9 cellular contexts compared by ENCODE assay signal in the genomic region with DNA sequence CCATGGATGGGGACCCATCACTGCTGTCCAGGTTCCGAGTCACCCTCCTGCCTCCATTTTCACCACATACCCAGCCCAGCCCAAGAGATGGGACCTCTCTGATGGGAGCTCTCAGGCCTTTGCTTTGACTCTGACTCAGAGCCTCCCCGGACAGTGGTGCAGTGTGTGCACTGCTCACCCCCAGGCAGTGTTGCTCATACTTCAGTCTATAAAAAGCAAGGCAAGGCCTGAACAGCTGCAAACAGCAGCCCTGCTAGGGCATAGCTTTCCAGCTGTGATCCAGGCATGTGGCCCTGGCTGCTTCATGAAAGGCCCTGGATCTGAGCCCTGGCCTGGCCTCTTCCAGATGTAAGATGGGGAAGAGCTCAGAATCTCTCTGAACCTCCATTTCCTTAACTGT.
A peak's percentile ranks its signal among the peaks of the same experiment; 100 is the strongest.
DNase-seq lines count a peak whose midpoint lies in the region; ATAC-seq, FAIRE-seq and TF ChIP-seq lines count a peak whose summit lies in the region.
"Had no signal": no experiment of that assay in that cellular context is flagged by ENCODE, and none has a peak within 500 bp of the region (broad histone marks: within the 10 kb centered on the region; RNA-seq: fewer than 3 reads in every experiment).

No MANE protein-coding gene starts in this region.

- H4K20me1 ChIP-seq in PC-3 (ENCODE audit: low read length) = no peaks in the 10 kb centered on the region

- H3K9me3 ChIP-seq in PC-3 (ENCODE audit: low read length) = no peaks in the 10 kb centered on the region

- peaks cover 36 to 53% (median 43%) of the 10 kb centered on the region in 3 donors for H3K4me1 Mint-ChIP-seq in naive B cell

- H2AFZ ChIP-seq in PC-3 (ENCODE audit: low read length) = no peak overlapping the region
- H2AFZ ChIP-seq: parathyroid adenoma had no signal

- H3K36me3 Mint-ChIP-seq in naive B cell = peaks cover 0 to 6% of the 10 kb centered on the region in 2 donors

- peaks cover 0 to 24% (median 19%) of the 10 kb centered on the region in 7 donors for H3K9me3 Mint-ChIP-seq in naive B cell

- intact Hi-C loops in PC-3 (cut with micrococcal nuclease) = loop anchor here (1.0 kb wide), 1 partner anchor 211 kb away; no protein-coding TSS in a partner anchor

- POLR2A ChIA-PET in PC-3 (lab: Charles Lee; ENCODE audit: unreplicated experiment) = no interaction called here

- peaks cover 12% of the 10 kb centered on the region; the same call in 1 of the 2 replicates for H3K4me1 ChIP-seq in PC-3 (ENCODE audit: insufficient read depth, low read length)
- H3K4me1 ChIP-seq: parathyroid adenoma had no signal

- no peak for FAIRE-seq in GM12891 (lab: Jason Lieb, UNC)

- H3K27ac Mint-ChIP-seq in naive B cell = peak overlapping the region in 5 of 6 donors; percentile 91 to 97 (median 94)

- no peak overlapping the region for H3K4me3 Mint-ChIP-seq in naive B cell

- DNase-seq in Daoy (ENCODE audit: low read depth) = peak; percentile 91
- DNase-seq in PC-3 = peak; percentile 81
- DNase-seq in amniotic epithelial cell (ENCODE audit: low read depth) = peak; percentile 20
- DNase-seq in naive B cell = no peak
- DNase-seq in GM12891 (ENCODE audit: insufficient read length, low spot score) = no peak

- H3K9me2 ChIP-seq in PC-3 (replicated peaks; ENCODE audit: low read length) = no peaks in the 10 kb centered on the region

- no peak for TF ChIP-seq CTCF in PC-3 (conservative IDR thresholded peaks at IDR 0.05; ENCODE audit: low read depth, low read length)

- H3K4me2 ChIP-seq in PC-3 (ENCODE audit: low read length) = no peak overlapping the region

- CTCF ChIA-PET in PC-3 (lab: Charles Lee) = interaction anchor here (0.6 kb wide), 3 partner anchors 33 to 213 kb away, joined by 3 to 5 read pairs (median 3); no protein-coding TSS in a partner anchor

- H3K9ac ChIP-seq in PC-3 (ENCODE audit: low read length) = no peak overlapping the region
- H3K9ac ChIP-seq: parathyroid adenoma had no signal

- H3K27me3 ChIP-seq in PC-3 (ENCODE audit: low read length) = no peaks in the 10 kb centered on the region

- peaks cover 8 to 29% (median 25%) of the 10 kb centered on the region in 3 donors for H3K27me3 Mint-ChIP-seq in naive B cell

- no peaks in the 10 kb centered on the region for H3K36me3 ChIP-seq in PC-3 (ENCODE audit: low read depth, low read length)

- no peak overlapping the region for H3K4me3 ChIP-seq in PC-3 (ENCODE audit: low read length)

- no TSS peak for BruUV-seq in PC-3 (replicated peaks; lab: Mats Ljungman, UMichigan)

- no peaks in the 10 kb centered on the region for H3F3A ChIP-seq in PC-3 (ENCODE audit: low read length, unreplicated experiment)

- H3K79me2 ChIP-seq in PC-3 (ENCODE audit: low read length) = no peaks in the 10 kb centered on the region
- H3K79me2 ChIP-seq: parathyroid adenoma had no signal

- ATAC-seq in PC-3 = peak; percentile 98
- ATAC-seq in naive B cell (ENCODE audit: low read depth in 2 of 2) = no peak
- no peak for ATAC-seq in GM19035 (IDR thresholded peaks at IDR 0.05; ENCODE audit: unreplicated experiment)
- no peak for ATAC-seq in HG03432 (IDR thresholded peaks at IDR 0.05; ENCODE audit: unreplicated experiment)
- no peak for ATAC-seq in HG03097 (IDR thresholded peaks at IDR 0.05; ENCODE audit: low FRiP score, unreplicated experiment)

- no peak for TF ChIP-seq POLR2A in GM12891 (IDR thresholded peaks at IDR 0.05; ENCODE audit: low read depth, low read length)

- H3K27ac ChIP-seq in PC-3 (ENCODE audit: low read length) = peak overlapping the region; percentile 23
- H3K27ac ChIP-seq: parathyroid adenoma had no signal

TF ChIP-seq in GM12891, 5 proteins besides CTCF, POLR2A, EP300 and RAD21:
- TF ChIP-seq POLR2AphosphoS5 (IDR thresholded peaks at IDR 0.05; ENCODE audit: low read depth, low read length) = no peak
- no peak for TF ChIP-seq POU2F2 (IDR thresholded peaks at IDR 0.05; ENCODE audit: low read depth, low read length)
- no peak for TF ChIP-seq SPI1 (IDR thresholded peaks at IDR 0.05; ENCODE audit: low read depth, low read length)
- TF ChIP-seq PAX5 (IDR thresholded peaks at IDR 0.05; ENCODE audit: insufficient read depth, low read length, severe bottlenecking) = no peak
- no peak for TF ChIP-seq TAF1 (IDR thresholded peaks at IDR 0.05; ENCODE audit: low read depth, low read length)

Comparison
In these comparisons a context has a peak if more than half of its experiments do, and no peak if none do; other contexts are left out.
1. DNase-seq: peak in Daoy (single experiment), PC-3 (single experiment) and amniotic epithelial cell (single experiment); none in naive B cell (single experiment) and GM12891 (single experiment).